ENCODE assay signal across 24 cellular contexts in the genomic region with DNA sequence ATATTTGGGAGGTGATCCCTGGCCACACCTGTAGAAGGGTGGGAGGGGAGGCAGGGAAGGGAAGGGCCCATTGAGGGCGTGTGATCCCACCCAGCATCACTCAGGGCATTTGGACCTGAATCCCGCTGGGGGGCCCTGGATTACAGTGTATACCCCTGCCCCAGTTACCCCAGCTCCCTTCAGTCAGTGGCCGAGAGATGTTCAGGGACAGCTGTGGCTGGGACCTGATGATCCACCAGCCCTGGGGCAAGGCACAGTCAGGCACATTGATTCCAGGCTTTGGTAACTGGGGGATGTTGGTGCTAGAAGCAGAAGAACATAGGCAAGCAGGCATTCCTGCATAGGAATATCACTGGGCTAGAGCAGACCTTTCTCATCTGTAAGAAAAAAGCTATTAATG.
DNase-seq lines count a peak whose midpoint lies in the region; ATAC-seq, FAIRE-seq and TF ChIP-seq lines count a peak whose summit lies in the region.
"Had no signal": no experiment of that assay in that cellular context is flagged by ENCODE, and none has a peak within 500 bp of the region (broad histone marks: within the 10 kb centered on the region; RNA-seq: fewer than 3 reads in every experiment).

No MANE protein-coding gene starts in this region.

- H3K4me1 Mint-ChIP-seq in stimulated activated effector memory CD8-positive, alpha-beta T cell treated with anti-CD3 and anti-CD28 coated beads, Interleukin-12 subunit alpha, Interleukin-12 subunit beta, amount 100 ng/mL, for 72 hours: no peaks in the 10 kb centered on the region
- H3K4me1 Mint-ChIP-seq in stimulated activated naive B cell treated with anti-CD40 and anti-IgM and Interleukin-4, amounts not matched to agents 10 μg/mL and 1 μg/mL and 100 μg/mL, for 72 hours: no peaks in the 10 kb centered on the region
- H3K4me1 Mint-ChIP-seq: CD4-positive, CD25-positive, alpha-beta regulatory T cell had no signal

- no TSS peak for BruUV-seq in IMR-90 (replicated peaks; lab: Mats Ljungman, UMichigan)

- H3K9me3 ChIP-seq in IMR-90 (ENCODE audit: control insufficient read depth, insufficient read depth, low read length) (no peaks in the 10 kb centered on the region), H1 (ENCODE audit: insufficient read depth in 2 of 2, low read depth in 1 of 2, low read length in 1 of 2) (no peaks in the 10 kb centered on the region)
- H3K9me3 ChIP-seq: A549, BLaER1, Caco-2 had no signal

- no CpG with 5 or more reads among the region's 3 CpGs for WGBS in IMR-90 (ENCODE audit: extremely low coverage in 2 of 2, insufficient read length in 1 of 2), 2 experiments
- WGBS in H1 (ENCODE audit: extremely low coverage in 1 of 2, insufficient coverage in 1 of 2, insufficient read length in 1 of 2, insufficient replicate concordance in 2 of 2, low coverage in 1 of 2, low lambda C conversion rate in 2 of 2, missing lambda C conversion rate in 1 of 2), 2 experiments: 100% methylated on average over 1 of the region's 3 CpGs; no CpG with 5 or more reads in 1 of the 2 experiments

- no peaks in the 10 kb centered on the region for H3K79me2 ChIP-seq in H1 (ENCODE audit: control insufficient read depth in 1 of 2, insufficient read depth in 2 of 2, low read length in 2 of 2)

- peak overlapping the region; percentile 85 for H2AK5ac ChIP-seq in IMR-90 (ENCODE audit: low read depth, low read length)
- H2AK5ac ChIP-seq in H1 (ENCODE audit: low read depth, low read length): no peak overlapping the region

- DNase-seq in IMR-90: no peak
- DNase-seq in H1 (ENCODE audit: low read depth in 1 of 2, low spot score in 2 of 2): no peak
- DNase-seq in posterior vena cava (ENCODE audit: low spot score): peak; percentile 55
- DNase-seq in stimulated activated effector memory CD8-positive, alpha-beta T cell treated with anti-CD3 and anti-CD28 coated beads, Interleukin-12 subunit alpha, Interleukin-12 subunit beta, amount 100 ng/mL, for 72 hours (ENCODE audit: low spot score in 2 of 2): no peak
- DNase-seq in cardiac septum (ENCODE audit: low spot score): no peak
- DNase-seq in stimulated activated naive B cell treated with anti-CD40 and anti-IgM and Interleukin-4, amounts not matched to agents 10 μg/mL and 1 μg/mL and 100 μg/mL, for 72 hours: no peak
- DNase-seq: 8988T; ACHN; Caco-2; CD4-positive, CD25-positive, alpha-beta regulatory T cell; CD8-positive, alpha-beta T cell; DMS79; EL; GF-D8; GM23248; H9 had no signal

- no peak overlapping the region for H2AK9ac ChIP-seq in IMR-90 (replicated peaks; ENCODE audit: low read depth, low read length, poor library complexity)

- no peak for FAIRE-seq in H1 (lab: Jason Lieb, UNC)
- FAIRE-seq: A549, GM12891, GM18507 had no signal

- H3K27me3 Mint-ChIP-seq in stimulated activated naive B cell treated with anti-CD40 and anti-IgM and Interleukin-4, amounts not matched to agents 10 μg/mL and 1 μg/mL and 100 μg/mL, for 72 hours: peaks cover 14 to 21% of the 10 kb centered on the region in 2 donors

- H3K56ac ChIP-seq in IMR-90 (ENCODE audit: extremely low read depth, insufficient read depth, low read length) (no peak overlapping the region), H1 (replicated peaks; ENCODE audit: insufficient read length, low read depth, low read length) (no peak overlapping the region)

- H2BK15ac ChIP-seq in IMR-90 (ENCODE audit: low read depth, low read length) (0 out of 3 replicates have a peak overlapping the region, but pooled peaks have one; percentile 72), H1 (ENCODE audit: low read length) (no peak overlapping the region)

- H3K9me3 Mint-ChIP-seq in stimulated activated effector memory CD8-positive, alpha-beta T cell treated with anti-CD3 and anti-CD28 coated beads, Interleukin-12 subunit alpha, Interleukin-12 subunit beta, amount 100 ng/mL, for 72 hours: no peaks in the 10 kb centered on the region
- no peaks in the 10 kb centered on the region for H3K9me3 Mint-ChIP-seq in stimulated activated naive B cell treated with anti-CD40 and anti-IgM and Interleukin-4, amounts not matched to agents 10 μg/mL and 1 μg/mL and 100 μg/mL, for 72 hours
- H3K9me3 Mint-ChIP-seq: CD8-positive, alpha-beta T cell; H9 had no signal

- dilution Hi-C loops in IMR-90 (cut with HindIII; ENCODE audit: low sequenced_read_pairs, unreplicated experiment): no loop called here

- H3K23ac ChIP-seq in IMR-90 (ENCODE audit: low read depth, low read length) (no peak overlapping the region), H1 (ENCODE audit: insufficient read length) (no peak overlapping the region)

- no peak overlapping the region for H3K9ac ChIP-seq in IMR-90 (ENCODE audit: low read depth, low read length)
- H3K9ac ChIP-seq in H1 (replicated peaks in 1 of 4; ENCODE audit: extremely low read depth in 1 of 4, low read depth in 3 of 4, low read length in 3 of 4): no peak overlapping the region
- H3K9ac ChIP-seq: BLaER1, GM23248 had no signal

- TF ChIP-seq RAD21 in IMR-90 (IDR thresholded peaks at IDR 0.05; ENCODE audit: low read length) (no peak), H1 (IDR thresholded peaks at IDR 0.05 in 1 of 2, conservative IDR thresholded peaks at IDR 0.05 in 1 of 2; ENCODE audit: low read depth in 2 of 2, low read length in 2 of 2) (no peak)

- no peak overlapping the region for H2AFZ ChIP-seq in IMR-90 (replicated peaks; ENCODE audit: low read length, poor library complexity)
- H2AFZ ChIP-seq in H1 (ENCODE audit: low read length): no peak overlapping the region
- H2AFZ ChIP-seq: GM23248 had no signal

- H4K20me1 ChIP-seq in IMR-90 (ENCODE audit: insufficient read depth, low read length) (no peaks in the 10 kb centered on the region), H1 (replicated peaks in 1 of 2; ENCODE audit: control insufficient read depth in 1 of 2, insufficient read depth in 2 of 2, low read length in 2 of 2) (no peaks in the 10 kb centered on the region)
- H4K20me1 ChIP-seq: BLaER1 had no signal

- H4K8ac ChIP-seq in IMR-90 (ENCODE audit: low read depth in 2 of 2, low read length in 2 of 2): no peak overlapping the region
- no peak overlapping the region for H4K8ac ChIP-seq in H1 (ENCODE audit: extremely low read depth, insufficient read depth, low read length)

- H3K14ac ChIP-seq in IMR-90 (replicated peaks; ENCODE audit: low read depth, low read length): peak overlapping the region; percentile 59; the same call in 1 of the 2 replicates
- H3K14ac ChIP-seq in H1 (ENCODE audit: insufficient read length): no peak overlapping the region

- no peak overlapping the region for H4K5ac ChIP-seq in IMR-90 (ENCODE audit: low read depth, low read length)
- H4K5ac ChIP-seq in H1 (ENCODE audit: insufficient read length, low read depth, low read length): no peak overlapping the region

- no peak overlapping the region; the same call in 1 of the 2 replicates for H3K4ac ChIP-seq in IMR-90 (ENCODE audit: low read depth, low read length)
- no peak overlapping the region for H3K4ac ChIP-seq in H1 (replicated peaks; ENCODE audit: insufficient read length, low read depth, low read length)

- peaks cover 18% of the 10 kb centered on the region for H3K9me1 ChIP-seq in IMR-90 (ENCODE audit: insufficient read depth, low read length)

- H3K79me1 ChIP-seq in IMR-90 (ENCODE audit: low read depth in 1 of 2, low read length in 2 of 2) (no peaks in the 10 kb centered on the region; a peak in 1 of 4 replicates), H1 (ENCODE audit: low read depth, low read length) (no peaks in the 10 kb centered on the region)

- H2BK5ac ChIP-seq in IMR-90 (ENCODE audit: low read depth, low read length, poor library complexity, severe bottlenecking) (no peak overlapping the region), H1 (ENCODE audit: low read depth, low read length) (no peak overlapping the region)

- CTCF ChIA-PET in IMR-90 (lab: Yijun Ruan, JAX) (no interaction called here), H1 (lab: Charles Lee; ENCODE audit: partially characterized antibody) (interaction anchor here (0.5 to 3.8 kb wide), 3 partner anchors 11 to 44 kb away, joined by 4 to 24 read pairs (median 6); no protein-coding TSS in a partner anchor)

- TF ChIP-seq EP300 in H1 (IDR thresholded peaks at IDR 0.05; ENCODE audit: borderline replicate concordance in 1 of 2, low read depth in 2 of 2, low read length in 2 of 2): no peak

- no peak overlapping the region for H3K4me3 Mint-ChIP-seq in stimulated activated effector memory CD8-positive, alpha-beta T cell treated with anti-CD3 and anti-CD28 coated beads, Interleukin-12 subunit alpha, Interleukin-12 subunit beta, amount 100 ng/mL, for 72 hours
- no peak overlapping the region for H3K4me3 Mint-ChIP-seq in stimulated activated naive B cell treated with anti-CD40 and anti-IgM and Interleukin-4, amounts not matched to agents 10 μg/mL and 1 μg/mL and 100 μg/mL, for 72 hours
- H3K4me3 Mint-ChIP-seq: CD4-positive, CD25-positive, alpha-beta regulatory T cell; CD8-positive, alpha-beta T cell; H9 had no signal

- no peaks in the 10 kb centered on the region for H3K36me3 Mint-ChIP-seq in stimulated activated effector memory CD8-positive, alpha-beta T cell treated with anti-CD3 and anti-CD28 coated beads, Interleukin-12 subunit alpha, Interleukin-12 subunit beta, amount 100 ng/mL, for 72 hours
- no peaks in the 10 kb centered on the region for H3K36me3 Mint-ChIP-seq in stimulated activated naive B cell treated with anti-CD40 and anti-IgM and Interleukin-4, amounts not matched to agents 10 μg/mL and 1 μg/mL and 100 μg/mL, for 72 hours
- H3K36me3 Mint-ChIP-seq: CD4-positive, CD25-positive, alpha-beta regulatory T cell; CD8-positive, alpha-beta T cell had no signal

- H3K18ac ChIP-seq in IMR-90 (ENCODE audit: low read depth, low read length): no peak overlapping the region
- H3K18ac ChIP-seq in H1 (ENCODE audit: extremely low read depth, low read length): no peak overlapping the region

- H2BK20ac ChIP-seq in IMR-90 (ENCODE audit: low read depth, low read length) (no peak overlapping the region), H1 (ENCODE audit: low read length) (no peak overlapping the region; the same call in 1 of the 2 replicates)

- H3K4me3 ChIP-seq in IMR-90 (ENCODE audit: insufficient read depth, low read depth, low read length) (no peak overlapping the region), H1 (ENCODE audit: extremely low read depth in 1 of 4, insufficient read depth in 2 of 4, low read depth in 3 of 4, low read length in 4 of 4) (no peak overlapping the region)
- H3K4me3 ChIP-seq: A549, BLaER1, GM23248 had no signal

- H3K36me3 ChIP-seq in IMR-90 (ENCODE audit: control insufficient read depth, insufficient read depth, low read length): no peaks in the 10 kb centered on the region
- no peaks in the 10 kb centered on the region for H3K36me3 ChIP-seq in H1 (ENCODE audit: control insufficient read depth in 2 of 4, insufficient read depth in 4 of 4, low read length in 3 of 4)
- H3K36me3 ChIP-seq: BLaER1 had no signal

- H3K27me3 ChIP-seq in IMR-90 (ENCODE audit: control insufficient read depth, insufficient read depth, low read length) (no peaks in the 10 kb centered on the region), H1 (replicated peaks in 1 of 4; ENCODE audit: control insufficient read depth in 3 of 4, extremely low read depth in 1 of 4, insufficient read depth in 3 of 4, low read length in 3 of 4) (no peaks in the 10 kb centered on the region)
- H3K27me3 ChIP-seq: BLaER1 had no signal

- TF ChIP-seq POLR2A in IMR-90 (IDR thresholded peaks at IDR 0.05; ENCODE audit: low read depth, low read length): no peak
- no peak for TF ChIP-seq POLR2A in H1 (IDR thresholded peaks at IDR 0.05; ENCODE audit: control extremely low read depth in 1 of 2, low read depth in 2 of 2, low read length in 2 of 2)

- H3K27ac ChIP-seq in IMR-90 (ENCODE audit: insufficient read depth, low read length) (no peak overlapping the region), H1 (ENCODE audit: low read depth, low read length) (no peak overlapping the region)
- H3K27ac ChIP-seq: A549, BLaER1, C4-2B, GM23248 had no signal

- POLR2A ChIA-PET in IMR-90 (lab: Charles Lee; ENCODE audit: unreplicated experiment): no interaction called here
- POLR2A ChIA-PET in H1 (lab: Charles Lee; ENCODE audit: partially characterized antibody): interaction anchor here (1.3 kb wide), 1 partner anchor 9 kb away, joined by 3 read pairs; no protein-coding TSS in a partner anchor

- no peaks in the 10 kb centered on the region for H3K23me2 ChIP-seq in H1 (ENCODE audit: low read depth, low read length)

- TF ChIP-seq CTCF in IMR-90 (conservative IDR thresholded peaks at IDR 0.05; ENCODE audit: low read depth, low read length) (no peak), H1 (IDR thresholded peaks at IDR 0.05; ENCODE audit: control extremely low read depth in 1 of 3, insufficient read depth in 1 of 3, low read depth in 1 of 3, low read length in 3 of 3) (no peak)

- H2BK120ac ChIP-seq in IMR-90 (ENCODE audit: low read depth, low read length): peak overlapping the region; percentile 54; the same call in 1 of the 2 replicates
- no peak overlapping the region for H2BK120ac ChIP-seq in H1 (replicated peaks; ENCODE audit: low read depth, low read length)

- H3K27ac Mint-ChIP-seq in stimulated activated effector memory CD8-positive, alpha-beta T cell treated with anti-CD3 and anti-CD28 coated beads, Interleukin-12 subunit alpha, Interleukin-12 subunit beta, amount 100 ng/mL, for 72 hours: no peak overlapping the region
- no peak overlapping the region for H3K27ac Mint-ChIP-seq in stimulated activated naive B cell treated with anti-CD40 and anti-IgM and Interleukin-4, amounts not matched to agents 10 μg/mL and 1 μg/mL and 100 μg/mL, for 72 hours
- H3K27ac Mint-ChIP-seq: CD4-positive, CD25-positive, alpha-beta regulatory T cell; CD8-positive, alpha-beta T cell; H9 had no signal

- 0 out of 2 replicates have a peak overlapping the region, but pooled peaks have one; percentile 1 for H2BK12ac ChIP-seq in H1 (ENCODE audit: low read depth, low read length)

- ATAC-seq in IMR-90 (ENCODE audit: low read depth) (no peak), GM21717 (IDR thresholded peaks at IDR 0.05; ENCODE audit: unreplicated experiment) (no peak)
- peak; percentile 26 for ATAC-seq in stimulated activated effector memory CD8-positive, alpha-beta T cell treated with anti-CD3 and anti-CD28 coated beads, Interleukin-12 subunit alpha, Interleukin-12 subunit beta, amount 100 ng/mL, for 72 hours
- no peak for ATAC-seq in stimulated activated naive B cell treated with anti-CD40 and anti-IgM and Interleukin-4, amounts not matched to agents 10 μg/mL and 1 μg/mL and 100 μg/mL, for 72 hours (replicated peaks)
- no peak for ATAC-seq in activated CD4-positive, CD25-positive, alpha-beta regulatory T cell treated with anti-CD3 and anti-CD28 coated beads, Interleukin-2, amount 50 U/mL, for 24 hours
- ATAC-seq: A549; CD8-positive, alpha-beta T cell; HCT116 had no signal

- in situ Hi-C loops in IMR-90 (cut with MboI; ENCODE audit: low sequenced_read_pairs): no loop called here

- intact Hi-C loops in IMR-90 (cut with micrococcal nuclease) (no loop called here), posterior vena cava (cut with DNase I) (no loop called here), cardiac septum (cut with DNase I) (no loop called here)

- H3K4me2 ChIP-seq in IMR-90 (ENCODE audit: low read depth, low read length): no peak overlapping the region
- H3K4me2 ChIP-seq in H1 (ENCODE audit: insufficient read depth in 1 of 2, low read depth in 2 of 2, low read length in 2 of 2): no peak overlapping the region
- H3K4me2 ChIP-seq: A549, BLaER1 had no signal

- peaks cover 12% of the 10 kb centered on the region for H3K4me1 ChIP-seq in IMR-90 (ENCODE audit: control insufficient read depth, insufficient read depth, low read length)
- H3K4me1 ChIP-seq in H1 (replicated peaks in 1 of 4; ENCODE audit: control insufficient read depth in 3 of 4, insufficient read depth in 4 of 4, low read length in 3 of 4): peaks cover 0 to 3% (median 1%) of the 10 kb centered on the region in 4 experiments; a peak in 2 of 7 replicates
- H3K4me1 ChIP-seq: Caco-2 had no signal

- H4K91ac ChIP-seq in IMR-90 (ENCODE audit: insufficient read depth, low read depth, low read length) (no peak overlapping the region), H1 (replicated peaks; ENCODE audit: insufficient read length, low read length) (no peak overlapping the region)
